28 cellular contexts compared by ENCODE assay signal in the genomic region with DNA sequence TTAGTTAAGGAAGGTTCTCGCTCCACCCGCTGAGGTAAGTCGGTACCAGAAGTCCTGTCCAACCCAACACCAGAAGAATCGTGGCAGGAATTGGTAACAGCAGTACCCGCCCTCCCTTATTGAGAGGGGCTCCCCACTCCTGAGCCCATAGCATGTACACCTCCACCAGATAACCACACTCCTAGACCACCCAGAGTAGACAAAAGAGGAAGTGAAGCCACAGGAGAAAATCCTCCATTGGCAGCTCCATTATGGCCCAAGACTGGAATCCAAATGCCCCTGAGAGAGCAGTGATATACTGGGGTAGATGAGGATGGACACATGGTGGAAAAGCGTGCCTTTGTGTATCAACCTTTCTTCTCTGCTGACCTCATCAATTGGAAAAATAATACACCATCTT.
"Had no signal": no experiment of that assay in that cellular context is flagged by ENCODE, and none has a peak within 500 bp of the region (broad histone marks: within the 10 kb centered on the region; RNA-seq: fewer than 3 reads in every experiment).

No MANE protein-coding gene starts in this region.

- H3K9me3 Mint-ChIP-seq: activated CD4-positive, alpha-beta memory T cell treated with anti-CD3 and anti-CD28 coated beads for 36 hours; activated naive CD4-positive, alpha-beta T cell treated with anti-CD3 and anti-CD28 coated beads, Interleukin-2, amount 50 U/mL, for 72 hours; activated T-cell treated with anti-CD3 and anti-CD28 coated beads, Interleukin-2, amount 50 U/mL, for 4 hours; activated T-helper 17 cell treated with anti-CD3 and anti-CD28 coated beads, Interleukin-2, amount 50 U/mL, for 72 hours; natural killer cell treated with Interleukin-12 subunit alpha and Interleukin-12 subunit beta and Interleukin-15 and Interleukin-18, amount 100 ng/mL, for 72 hours had no signal

- H3K9me3 ChIP-seq: adrenal gland, ascending aorta, colonic mucosa, left lung, lower lobe of right lung, transverse colon had no signal

- H3K4me3 ChIP-seq: adrenal gland, ascending aorta, cardiac muscle cell, colonic mucosa, dorsolateral prefrontal cortex, left lung, lower lobe of right lung, transverse colon had no signal

- H3K27me3 ChIP-seq: adrenal gland, ascending aorta, cardiac muscle cell, colonic mucosa, dorsolateral prefrontal cortex, left lung, transverse colon had no signal

- H3K36me3 ChIP-seq: adrenal gland, ascending aorta, cardiac muscle cell, colonic mucosa, left lung, lower lobe of right lung, transverse colon had no signal

- H3K27ac Mint-ChIP-seq: activated CD4-positive, alpha-beta memory T cell treated with anti-CD3 and anti-CD28 coated beads for 36 hours; activated CD4-positive, alpha-beta T cell treated with anti-CD3 and anti-CD28 coated beads, Interleukin-2, amount 10 ng/mL, durations not matched to agents 24 days and 14 days; activated naive CD4-positive, alpha-beta T cell treated with anti-CD3 and anti-CD28 coated beads, Interleukin-2, amount 50 U/mL, for 72 hours; activated T-helper 17 cell treated with anti-CD3 and anti-CD28 coated beads, Interleukin-2, amount 50 U/mL, for 72 hours; brain; natural killer cell treated with Interleukin-12 subunit alpha and Interleukin-12 subunit beta and Interleukin-15 and Interleukin-18, amount 100 ng/mL, for 72 hours had no signal

- H3K36me3 Mint-ChIP-seq: activated CD4-positive, alpha-beta memory T cell treated with anti-CD3 and anti-CD28 coated beads for 36 hours; activated naive CD4-positive, alpha-beta T cell treated with anti-CD3 and anti-CD28 coated beads, Interleukin-2, amount 50 U/mL, for 72 hours; brain; natural killer cell treated with Interleukin-12 subunit alpha and Interleukin-12 subunit beta and Interleukin-15 and Interleukin-18, amount 100 ng/mL, for 72 hours had no signal

- H3K27ac ChIP-seq: adrenal gland, ascending aorta, cardiac muscle cell, colonic mucosa, dorsolateral prefrontal cortex, left lung, lower lobe of right lung, transverse colon, VCaP had no signal

- DNase-seq: activated CD4-positive, alpha-beta memory T cell treated with anti-CD3 and anti-CD28 coated beads for 36 hours; activated CD4-positive, alpha-beta T cell treated with anti-CD3 and anti-CD28 coated beads, Interleukin-2, amount 10 ng/mL, durations not matched to agents 24 days and 14 days; activated CD4-positive, CD25-positive, alpha-beta regulatory T cell treated with anti-CD3 and anti-CD28 coated beads, Interleukin-2, amount 50 U/mL, for 72 hours; activated T-cell treated with anti-CD3 and anti-CD28 coated beads, Interleukin-2, amount 50 U/mL, for 4 hours; adrenal gland; cerebellar nuclear complex; colonic mucosa; dorsolateral prefrontal cortex; effector memory CD4-positive, alpha-beta T cell; left lung; lower lobe of right lung; mesendoderm; posterior cingulate gyrus; right cardiac atrium; stimulated activated CD4-positive, alpha-beta T cell treated with anti-CD3 and anti-CD28 coated beads, Interleukin-15, amount 100 ng/mL, for 24 hours; stimulated activated CD4-positive, alpha-beta T cell treated with anti-CD3 and anti-CD28 coated beads, Interleukin-2, amount 100 ng/mL, for 24 hours; stimulated activated naive CD4-positive, alpha-beta T cell treated with Interleukin-2 at 50 U/mL for 16 hours; transverse colon had no signal

- H3K4me1 ChIP-seq: adrenal gland, ascending aorta, colonic mucosa, lower lobe of right lung had no signal

- FAIRE-seq: frontal cortex, islet of Langerhans, TTC549 had no signal

- H3K4me3 Mint-ChIP-seq: activated CD4-positive, alpha-beta memory T cell treated with anti-CD3 and anti-CD28 coated beads for 36 hours; activated CD4-positive, alpha-beta T cell treated with anti-CD3 and anti-CD28 coated beads, Interleukin-2, amount 10 ng/mL, durations not matched to agents 24 days and 14 days; activated T-cell treated with anti-CD3 and anti-CD28 coated beads, Interleukin-2, amount 50 U/mL, for 4 hours; activated T-helper 17 cell treated with anti-CD3 and anti-CD28 coated beads, Interleukin-2, amount 50 U/mL, for 72 hours; brain; natural killer cell treated with Interleukin-12 subunit alpha and Interleukin-12 subunit beta and Interleukin-15 and Interleukin-18, amount 100 ng/mL, for 72 hours had no signal

- H3K4me1 Mint-ChIP-seq: activated T-helper 17 cell treated with anti-CD3 and anti-CD28 coated beads, Interleukin-2, amount 50 U/mL, for 72 hours; brain had no signal

- ATAC-seq: activated naive CD4-positive, alpha-beta T cell treated with anti-CD3 and anti-CD28 coated beads, Interleukin-2, amount 50 U/mL, for 72 hours; activated T-cell treated with anti-CD3 and anti-CD28 coated beads, Interleukin-2, amount 50 U/mL, for 4 hours; activated T-helper 17 cell treated with anti-CD3 and anti-CD28 coated beads, Interleukin-2, amount 50 U/mL, for 72 hours; left lung; lower lobe of right lung; natural killer cell treated with Interleukin-12 subunit alpha and Interleukin-12 subunit beta and Interleukin-15 and Interleukin-18, amount 100 ng/mL, for 72 hours; right cardiac atrium had no signal
